1 cellular context compared by ENCODE assay signal in the genomic region with DNA sequence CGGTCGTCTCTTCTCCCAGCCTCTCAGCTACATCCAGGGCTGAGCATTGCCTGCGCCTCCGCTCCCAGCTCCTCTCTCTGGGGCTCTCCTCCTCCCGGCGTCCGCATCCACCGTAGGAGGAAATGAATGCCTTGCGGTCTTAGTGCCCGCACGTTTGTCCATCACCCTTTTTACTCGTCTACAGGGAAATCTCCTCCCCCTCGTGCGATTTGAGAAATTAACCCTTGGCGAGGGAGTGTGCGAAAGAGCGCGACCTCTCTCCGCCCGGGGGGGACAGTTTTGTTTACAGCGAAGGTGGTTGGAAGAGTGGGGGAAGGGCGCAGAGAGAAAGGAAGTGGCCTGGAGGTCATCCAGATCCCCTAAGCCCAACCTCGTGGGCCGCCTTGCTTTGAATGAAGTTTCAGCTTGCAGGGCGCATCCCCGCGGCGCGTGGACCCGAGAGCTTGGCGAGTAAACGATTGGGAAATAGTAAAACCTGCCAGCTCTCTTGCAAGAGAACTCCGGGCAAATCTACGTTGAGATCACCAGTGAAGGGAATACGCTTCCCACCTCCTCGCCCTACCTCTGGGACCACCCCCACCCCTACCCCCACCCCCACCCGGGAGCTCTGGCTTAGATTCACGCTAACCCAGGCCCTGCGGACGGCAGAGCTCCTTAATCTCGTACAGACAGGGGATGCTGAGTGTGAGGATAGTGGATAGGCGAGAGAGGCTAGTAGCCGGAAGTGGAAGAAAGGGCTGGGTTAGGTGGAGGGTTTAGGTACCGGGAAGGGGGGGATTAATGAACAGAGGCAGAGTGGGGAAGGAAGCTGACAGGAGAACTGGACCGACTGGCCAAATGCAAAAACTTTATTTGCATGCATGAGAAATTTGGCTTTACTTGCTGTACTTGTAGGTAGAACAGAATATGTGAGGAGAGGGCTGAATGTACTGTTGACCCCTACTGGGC.
TF ChIP-seq lines count a peak whose summit lies in the region.

A gene with protein sequence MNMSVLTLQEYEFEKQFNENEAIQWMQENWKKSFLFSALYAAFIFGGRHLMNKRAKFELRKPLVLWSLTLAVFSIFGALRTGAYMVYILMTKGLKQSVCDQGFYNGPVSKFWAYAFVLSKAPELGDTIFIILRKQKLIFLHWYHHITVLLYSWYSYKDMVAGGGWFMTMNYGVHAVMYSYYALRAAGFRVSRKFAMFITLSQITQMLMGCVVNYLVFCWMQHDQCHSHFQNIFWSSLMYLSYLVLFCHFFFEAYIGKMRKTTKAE (minus strand): TSS at position 144 of the 948 bp plus-strand sequence. CDS start 280 bp downstream, outside the sequence.

TF ChIP-seq in K562, 482 proteins besides CTCF, POLR2A, EP300 and RAD21 (continued from another document and continues in another):
- TF ChIP-seq ZNF436 (CRISPR knock-in tag; IDR thresholded peaks at IDR 0.05) = no peak
- peak in 1 of 2 experiments; percentile 91; a peak in 2 of 4 replicates for TF ChIP-seq TBL1XR1 (IDR thresholded peaks at IDR 0.05; ENCODE audit: low read length in 2 of 2)
- peak; percentile 86 for TF ChIP-seq SUPT5H (IDR thresholded peaks at IDR 0.05)
- no peak for TF ChIP-seq FOSL1 (tag; conservative IDR thresholded peaks at IDR 0.05)
- peak; percentile 64; the same call in 1 of the 2 replicates for TF ChIP-seq CEBPB (tag; IDR thresholded peaks at IDR 0.05)
- peak; percentile 62 for TF ChIP-seq CBFA2T3 (IDR thresholded peaks at IDR 0.05)
- TF ChIP-seq MCM3 (IDR thresholded peaks at IDR 0.05) = no peak
- peak; percentile 52 for TF ChIP-seq TAL1 (IDR thresholded peaks at IDR 0.05)
- peak; percentile 74 for TF ChIP-seq SMAD4 (CRISPR knock-in tag; conservative IDR thresholded peaks at IDR 0.05)
- peak; percentile 94 for TF ChIP-seq ESRRA (IDR thresholded peaks at IDR 0.05; ENCODE audit: borderline replicate concordance, low read depth)
- peak; percentile 96 for TF ChIP-seq MYC (IDR thresholded peaks at IDR 0.05; ENCODE audit: low read depth, low read length)
- peak; percentile 78; the same call in 1 of the 2 replicates for TF ChIP-seq MYC (CRISPR knock-in tag; IDR thresholded peaks at IDR 0.05; ENCODE audit: borderline replicate concordance, low read depth)
- TF ChIP-seq HCFC1 (IDR thresholded peaks at IDR 0.05; ENCODE audit: low read depth, low read length) = peak; percentile 33
- no peak for TF ChIP-seq RHOXF2B (CRISPR knock-in tag; conservative IDR thresholded peaks at IDR 0.05)
- peak; percentile 63 to 92 for TF ChIP-seq MAZ (CRISPR knock-in tag; conservative IDR thresholded peaks at IDR 0.05 in 1 of 2, IDR thresholded peaks at IDR 0.05 in 1 of 2)
- TF ChIP-seq RCOR1 (IDR thresholded peaks at IDR 0.05; ENCODE audit: borderline replicate concordance in 1 of 2, low read depth in 2 of 2, low read length in 2 of 2) = peak; percentile 27 to 87; a peak in 3 of 4 replicates
- peak; percentile 67 for TF ChIP-seq PML (IDR thresholded peaks at IDR 0.05; ENCODE audit: low read length)
- peak; percentile 40 for TF ChIP-seq TCF3 (CRISPR knock-in tag; IDR thresholded peaks at IDR 0.05)
- peak; percentile 81 to 83 for TF ChIP-seq ETV6 (IDR thresholded peaks at IDR 0.05; ENCODE audit: borderline replicate concordance in 1 of 2, low read depth in 2 of 2, low read length in 1 of 2)
- TF ChIP-seq ETV6 (CRISPR knock-in tag; IDR thresholded peaks at IDR 0.05; ENCODE audit: borderline replicate concordance) = peak; percentile 48; the same call in 1 of the 2 replicates
- TF ChIP-seq SMARCA4 (IDR thresholded peaks at IDR 0.05) = peak; percentile 13
- TF ChIP-seq KDM4B (IDR thresholded peaks at IDR 0.05; ENCODE audit: borderline replicate concordance in 2 of 2, low read depth in 1 of 2) = 0 out of 4 replicates have a peak, but pooled peaks of 1 of the 2 experiments have one; percentile 74
- peak; percentile 73; the same call in 1 of the 2 replicates for TF ChIP-seq FOXK1 (CRISPR knock-in tag; IDR thresholded peaks at IDR 0.05; ENCODE audit: borderline replicate concordance)
- TF ChIP-seq ZNF79 (CRISPR knock-in tag; IDR thresholded peaks at IDR 0.05; ENCODE audit: low read depth) = no peak
- TF ChIP-seq, protein P1, sequence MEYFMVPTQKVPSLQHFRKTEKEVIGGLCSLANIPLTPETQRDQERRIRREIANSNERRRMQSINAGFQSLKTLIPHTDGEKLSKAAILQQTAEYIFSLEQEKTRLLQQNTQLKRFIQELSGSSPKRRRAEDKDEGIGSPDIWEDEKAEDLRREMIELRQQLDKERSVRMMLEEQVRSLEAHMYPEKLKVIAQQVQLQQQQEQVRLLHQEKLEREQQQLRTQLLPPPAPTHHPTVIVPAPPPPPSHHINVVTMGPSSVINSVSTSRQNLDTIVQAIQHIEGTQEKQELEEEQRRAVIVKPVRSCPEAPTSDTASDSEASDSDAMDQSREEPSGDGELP (CRISPR knock-in tag; IDR thresholded peaks at IDR 0.05; ENCODE audit: borderline replicate concordance) = peak; percentile 62; the same call in 1 of the 2 replicates
- TF ChIP-seq SRSF7 (optimal IDR thresholded peaks at IDR 0.05; ENCODE audit: low read depth, low read length) = no peak
- TF ChIP-seq, protein P2, sequence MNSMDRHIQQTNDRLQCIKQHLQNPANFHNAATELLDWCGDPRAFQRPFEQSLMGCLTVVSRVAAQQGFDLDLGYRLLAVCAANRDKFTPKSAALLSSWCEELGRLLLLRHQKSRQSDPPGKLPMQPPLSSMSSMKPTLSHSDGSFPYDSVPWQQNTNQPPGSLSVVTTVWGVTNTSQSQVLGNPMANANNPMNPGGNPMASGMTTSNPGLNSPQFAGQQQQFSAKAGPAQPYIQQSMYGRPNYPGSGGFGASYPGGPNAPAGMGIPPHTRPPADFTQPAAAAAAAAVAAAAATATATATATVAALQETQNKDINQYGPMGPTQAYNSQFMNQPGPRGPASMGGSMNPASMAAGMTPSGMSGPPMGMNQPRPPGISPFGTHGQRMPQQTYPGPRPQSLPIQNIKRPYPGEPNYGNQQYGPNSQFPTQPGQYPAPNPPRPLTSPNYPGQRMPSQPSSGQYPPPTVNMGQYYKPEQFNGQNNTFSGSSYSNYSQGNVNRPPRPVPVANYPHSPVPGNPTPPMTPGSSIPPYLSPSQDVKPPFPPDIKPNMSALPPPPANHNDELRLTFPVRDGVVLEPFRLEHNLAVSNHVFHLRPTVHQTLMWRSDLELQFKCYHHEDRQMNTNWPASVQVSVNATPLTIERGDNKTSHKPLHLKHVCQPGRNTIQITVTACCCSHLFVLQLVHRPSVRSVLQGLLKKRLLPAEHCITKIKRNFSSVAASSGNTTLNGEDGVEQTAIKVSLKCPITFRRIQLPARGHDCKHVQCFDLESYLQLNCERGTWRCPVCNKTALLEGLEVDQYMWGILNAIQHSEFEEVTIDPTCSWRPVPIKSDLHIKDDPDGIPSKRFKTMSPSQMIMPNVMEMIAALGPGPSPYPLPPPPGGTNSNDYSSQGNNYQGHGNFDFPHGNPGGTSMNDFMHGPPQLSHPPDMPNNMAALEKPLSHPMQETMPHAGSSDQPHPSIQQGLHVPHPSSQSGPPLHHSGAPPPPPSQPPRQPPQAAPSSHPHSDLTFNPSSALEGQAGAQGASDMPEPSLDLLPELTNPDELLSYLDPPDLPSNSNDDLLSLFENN (IDR thresholded peaks at IDR 0.05; ENCODE audit: low read depth in 2 of 2, low read length in 2 of 2) = peak in 1 of 2 experiments; percentile 53; a peak in 1 of 4 replicates
- TF ChIP-seq GATAD2B (IDR thresholded peaks at IDR 0.05; ENCODE audit: borderline replicate concordance) = peak; percentile 78; the same call in 1 of the 2 replicates
- no peak for TF ChIP-seq HNRNPL (IDR thresholded peaks at IDR 0.05; ENCODE audit: low read depth, low read length)
- TF ChIP-seq SREBF1 (IDR thresholded peaks at IDR 0.05; ENCODE audit: borderline replicate concordance, low read depth, low read length) = peak; percentile 52; the same call in 1 of the 2 replicates
- TF ChIP-seq, protein P3, sequence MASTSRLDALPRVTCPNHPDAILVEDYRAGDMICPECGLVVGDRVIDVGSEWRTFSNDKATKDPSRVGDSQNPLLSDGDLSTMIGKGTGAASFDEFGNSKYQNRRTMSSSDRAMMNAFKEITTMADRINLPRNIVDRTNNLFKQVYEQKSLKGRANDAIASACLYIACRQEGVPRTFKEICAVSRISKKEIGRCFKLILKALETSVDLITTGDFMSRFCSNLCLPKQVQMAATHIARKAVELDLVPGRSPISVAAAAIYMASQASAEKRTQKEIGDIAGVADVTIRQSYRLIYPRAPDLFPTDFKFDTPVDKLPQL (IDR thresholded peaks at IDR 0.05; ENCODE audit: extremely low read depth, insufficient read length) = peak; percentile 5
- TF ChIP-seq, protein P4, sequence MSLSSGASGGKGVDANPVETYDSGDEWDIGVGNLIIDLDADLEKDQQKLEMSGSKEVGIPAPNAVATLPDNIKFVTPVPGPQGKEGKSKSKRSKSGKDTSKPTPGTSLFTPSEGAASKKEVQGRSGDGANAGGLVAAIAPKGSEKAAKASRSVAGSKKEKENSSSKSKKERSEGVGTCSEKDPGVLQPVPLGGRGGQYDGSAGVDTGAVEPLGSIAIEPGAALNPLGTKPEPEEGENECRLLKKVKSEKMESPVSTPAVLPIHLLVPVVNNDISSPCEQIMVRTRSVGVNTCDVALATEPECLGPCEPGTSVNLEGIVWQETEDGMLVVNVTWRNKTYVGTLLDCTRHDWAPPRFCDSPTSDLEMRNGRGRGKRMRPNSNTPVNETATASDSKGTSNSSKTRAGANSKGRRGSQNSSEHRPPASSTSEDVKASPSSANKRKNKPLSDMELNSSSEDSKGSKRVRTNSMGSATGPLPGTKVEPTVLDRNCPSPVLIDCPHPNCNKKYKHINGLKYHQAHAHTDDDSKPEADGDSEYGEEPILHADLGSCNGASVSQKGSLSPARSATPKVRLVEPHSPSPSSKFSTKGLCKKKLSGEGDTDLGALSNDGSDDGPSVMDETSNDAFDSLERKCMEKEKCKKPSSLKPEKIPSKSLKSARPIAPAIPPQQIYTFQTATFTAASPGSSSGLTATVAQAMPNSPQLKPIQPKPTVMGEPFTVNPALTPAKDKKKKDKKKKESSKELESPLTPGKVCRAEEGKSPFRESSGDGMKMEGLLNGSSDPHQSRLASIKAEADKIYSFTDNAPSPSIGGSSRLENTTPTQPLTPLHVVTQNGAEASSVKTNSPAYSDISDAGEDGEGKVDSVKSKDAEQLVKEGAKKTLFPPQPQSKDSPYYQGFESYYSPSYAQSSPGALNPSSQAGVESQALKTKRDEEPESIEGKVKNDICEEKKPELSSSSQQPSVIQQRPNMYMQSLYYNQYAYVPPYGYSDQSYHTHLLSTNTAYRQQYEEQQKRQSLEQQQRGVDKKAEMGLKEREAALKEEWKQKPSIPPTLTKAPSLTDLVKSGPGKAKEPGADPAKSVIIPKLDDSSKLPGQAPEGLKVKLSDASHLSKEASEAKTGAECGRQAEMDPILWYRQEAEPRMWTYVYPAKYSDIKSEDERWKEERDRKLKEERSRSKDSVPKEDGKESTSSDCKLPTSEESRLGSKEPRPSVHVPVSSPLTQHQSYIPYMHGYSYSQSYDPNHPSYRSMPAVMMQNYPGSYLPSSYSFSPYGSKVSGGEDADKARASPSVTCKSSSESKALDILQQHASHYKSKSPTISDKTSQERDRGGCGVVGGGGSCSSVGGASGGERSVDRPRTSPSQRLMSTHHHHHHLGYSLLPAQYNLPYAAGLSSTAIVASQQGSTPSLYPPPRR (CRISPR knock-in tag; IDR thresholded peaks at IDR 0.05; ENCODE audit: borderline replicate concordance) = peak; percentile 46; the same call in 1 of the 2 replicates
- TF ChIP-seq, protein P5, sequence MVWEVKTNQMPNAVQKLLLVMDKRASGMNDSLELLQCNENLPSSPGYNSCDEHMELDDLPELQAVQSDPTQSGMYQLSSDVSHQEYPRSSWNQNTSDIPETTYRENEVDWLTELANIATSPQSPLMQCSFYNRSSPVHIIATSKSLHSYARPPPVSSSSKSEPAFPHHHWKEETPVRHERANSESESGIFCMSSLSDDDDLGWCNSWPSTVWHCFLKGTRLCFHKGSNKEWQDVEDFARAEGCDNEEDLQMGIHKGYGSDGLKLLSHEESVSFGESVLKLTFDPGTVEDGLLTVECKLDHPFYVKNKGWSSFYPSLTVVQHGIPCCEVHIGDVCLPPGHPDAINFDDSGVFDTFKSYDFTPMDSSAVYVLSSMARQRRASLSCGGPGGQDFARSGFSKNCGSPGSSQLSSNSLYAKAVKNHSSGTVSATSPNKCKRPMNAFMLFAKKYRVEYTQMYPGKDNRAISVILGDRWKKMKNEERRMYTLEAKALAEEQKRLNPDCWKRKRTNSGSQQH (CRISPR knock-in tag; IDR thresholded peaks at IDR 0.05) = peak; percentile 55; the same call in 1 of the 2 replicates
- 0 out of 2 replicates have a peak, but pooled peaks have one; percentile 27 for TF ChIP-seq RAD51 (IDR thresholded peaks at IDR 0.05; ENCODE audit: borderline replicate concordance, low read depth)
- TF ChIP-seq E2F3 (CRISPR knock-in tag; IDR thresholded peaks at IDR 0.05) = no peak
- TF ChIP-seq LEF1 (IDR thresholded peaks at IDR 0.05) = peak; percentile 96
- 0 out of 2 replicates have a peak, but pooled peaks have one; percentile 35 for TF ChIP-seq RB1 (IDR thresholded peaks at IDR 0.05; ENCODE audit: low read depth)
- TF ChIP-seq, protein P6, sequence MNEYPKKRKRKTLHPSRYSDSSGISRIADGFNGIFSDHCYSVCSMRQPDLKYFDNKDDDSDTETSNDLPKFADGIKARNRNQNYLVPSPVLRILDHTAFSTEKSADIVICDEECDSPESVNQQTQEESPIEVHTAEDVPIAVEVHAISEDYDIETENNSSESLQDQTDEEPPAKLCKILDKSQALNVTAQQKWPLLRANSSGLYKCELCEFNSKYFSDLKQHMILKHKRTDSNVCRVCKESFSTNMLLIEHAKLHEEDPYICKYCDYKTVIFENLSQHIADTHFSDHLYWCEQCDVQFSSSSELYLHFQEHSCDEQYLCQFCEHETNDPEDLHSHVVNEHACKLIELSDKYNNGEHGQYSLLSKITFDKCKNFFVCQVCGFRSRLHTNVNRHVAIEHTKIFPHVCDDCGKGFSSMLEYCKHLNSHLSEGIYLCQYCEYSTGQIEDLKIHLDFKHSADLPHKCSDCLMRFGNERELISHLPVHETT (CRISPR knock-in tag; conservative IDR thresholded peaks at IDR 0.05 in 1 of 2, IDR thresholded peaks at IDR 0.05 in 1 of 2) = 0 out of 4 replicates have a peak, but pooled peaks of 1 of the 2 experiments have one; percentile 24
- TF ChIP-seq ZNF384 (IDR thresholded peaks at IDR 0.05; ENCODE audit: low read depth, low read length) = no peak
- TF ChIP-seq ARHGAP35 (IDR thresholded peaks at IDR 0.05; ENCODE audit: partially characterized antibody) = no peak
- TF ChIP-seq MBD2 (IDR thresholded peaks at IDR 0.05; ENCODE audit: borderline replicate concordance, low read depth) = peak; percentile 58; the same call in 1 of the 2 replicates
- peak; percentile 49; the same call in 1 of the 2 replicates for TF ChIP-seq TAF7 (tag; IDR thresholded peaks at IDR 0.05)
- TF ChIP-seq PHB (CRISPR knock-in tag; IDR thresholded peaks at IDR 0.05) = no peak
- TF ChIP-seq POLR2B (IDR thresholded peaks at IDR 0.05; ENCODE audit: low read depth, partially characterized antibody) = peak; percentile 64
- TF ChIP-seq MEIS2 (IDR thresholded peaks at IDR 0.05; ENCODE audit: partially characterized antibody) = peak; percentile 62
- no peak for TF ChIP-seq XRCC4 (IDR thresholded peaks at IDR 0.05; ENCODE audit: extremely low read depth, insufficient read depth, insufficient read length)
- TF ChIP-seq CC2D1A (IDR thresholded peaks at IDR 0.05) = peak; percentile 62
- TF ChIP-seq NR1H2 (CRISPR knock-in tag; IDR thresholded peaks at IDR 0.05) = 0 out of 2 replicates have a peak, but pooled peaks have one; percentile 75
